Comparison of ENCODE assay signal across 21 cellular contexts in genomic region chr3:127867412-127867811, GRCh38. TPM values are rescaled to one million over a fixed set of nuclear protein-coding genes. Genes with fewer than 3 reads are reported as not detected.
"Had no signal": no experiment of that assay in that cellular context is flagged by ENCODE, and none has a peak within 500 bp of the region (broad histone marks: within the 10 kb centered on the region; RNA-seq: fewer than 3 reads in every experiment).

No MANE protein-coding gene starts in this region.

- H3K36me3 ChIP-seq: MG63 had no signal

- H3K9ac ChIP-seq: SK-N-SH had no signal

- ATAC-seq: Panc1 had no signal

- H3K4me2 ChIP-seq: SK-N-SH had no signal

- H3K9me3 ChIP-seq: MG63, SK-N-SH had no signal

- H3K4me3 ChIP-seq: MG63 had no signal

- H3K27ac ChIP-seq: HL-60, RWPE1 had no signal

- H3K27me3 ChIP-seq: MG63 had no signal

- DNase-seq: KBM-7, MG63, NCI-H1092 treated with DMSO at 0.1 percent for 48 hours, NCI-H1436, NCI-H187, NCI-H2029, NCI-H2081 treated with DMSO at 0.1 percent for 48 hours, NCI-H2171, NCI-H226, NCI-H446, NCI-H510A, NCI-H524 treated with DMSO at 0.1 percent for 48 hours, NCI-H69, NCI-H774, SHP77, SK-N-SH had no signal

RNA-seq across cellular contexts. Expression of gene KBTBD12, which starts 47.6 kb away (rescaled TPM):
- total RNA-seq: LHCN-M2, SK-MEL-5 had no signal
- polyA plus RNA-seq: SK-N-SH had no signal
